10 cellular contexts compared by ENCODE assay signal in genomic region chr2:30041884-30042283, GRCh38.
"Had no signal": no experiment of that assay in that cellular context is flagged by ENCODE, and none has a peak within 500 bp of the region (broad histone marks: within the 10 kb centered on the region; RNA-seq: fewer than 3 reads in every experiment).

No MANE protein-coding gene starts in this region.

- ATAC-seq: HCT116, HepG2 had no signal

- H3K9me3 Mint-ChIP-seq: HFFc6, IgD-negative memory B cell had no signal

- DNase-seq: GM23248, GOT3, H7, HFFc6, KBM-7 had no signal

- H3K36me3 Mint-ChIP-seq: IgD-negative memory B cell had no signal

- H3K9ac ChIP-seq: GM23248 had no signal

- H3K4me3 Mint-ChIP-seq: HFFc6, IgD-negative memory B cell had no signal

- H3K4me1 ChIP-seq: HAP-1 had no signal

- H3K36me3 ChIP-seq: HAP-1 had no signal

- H3K27ac Mint-ChIP-seq: HFFc6, IgD-negative memory B cell had no signal

- H3K27ac ChIP-seq: GM23248, HL-60 had no signal

- H3K9me3 ChIP-seq: HAP-1 had no signal

- H3K4me1 Mint-ChIP-seq: IgD-negative memory B cell had no signal

- H3K4me3 ChIP-seq: GM23248, HAP-1 had no signal
